In genomic region chr19:8307965-8308866, GRCh38 we compare ENCODE assay signal across 8 cellular contexts. TPM values are rescaled to one million over a fixed set of nuclear protein-coding genes. Genes with fewer than 3 reads are reported as not detected.
DNase-seq lines count a peak whose midpoint lies in the region; ATAC-seq, FAIRE-seq and TF ChIP-seq lines count a peak whose summit lies in the region.

CD320 (minus strand) TSS chr19:8308358; CDS start chr19:8308290, 68 bp downstream.

- H3K27me3 ChIP-seq in bronchial epithelial cell (ENCODE audit: control insufficient read depth, insufficient read depth, low read length) (no peaks in the 10 kb centered on the region), smooth muscle cell (ENCODE audit: low read depth) (no peaks in the 10 kb centered on the region)

- H3K79me2 ChIP-seq in smooth muscle cell (ENCODE audit: low read depth), result no peaks in the 10 kb centered on the region

- peak within 1 kb of the TSS; percentile 40 for H2AFZ ChIP-seq in smooth muscle cell (ENCODE audit: low read depth)

- ATAC-seq in GM18520 (IDR thresholded peaks at IDR 0.05; ENCODE audit: unreplicated experiment) (peak; percentile 77), HG03066 (IDR thresholded peaks at IDR 0.05; ENCODE audit: low read depth, unreplicated experiment) (peak; percentile 59)

- DNase-seq in NCI-H2196 (lab: John Stamatoyannopoulos, UW; ENCODE audit: unreplicated experiment) (peak; percentile 94), bronchial epithelial cell (ENCODE audit: low read depth) (peak; percentile 88), inferior parietal cortex (ENCODE audit: extremely low spot score) (peak; percentile 93), smooth muscle cell (lab: John Stamatoyannopoulos, UW; ENCODE audit: unreplicated experiment) (peak; percentile 83)

- peak within 1 kb of the TSS; percentile 93 for H3K27ac ChIP-seq in 22Rv1
- H3K27ac ChIP-seq in smooth muscle cell (ENCODE audit: low read depth), result peak within 1 kb of the TSS; percentile 26

- H3K4me1 ChIP-seq in smooth muscle cell (ENCODE audit: low read depth), result peaks cover 14% of the 10 kb centered on the region

- H3K4me2 ChIP-seq in smooth muscle cell, result peak within 1 kb of the TSS; percentile 95

- FAIRE-seq in bronchial epithelial cell (lab: Jason Lieb, UNC), result no peak

- H4K20me1 ChIP-seq in smooth muscle cell (ENCODE audit: low read depth), result no peaks in the 10 kb centered on the region

- H3K36me3 ChIP-seq in bronchial epithelial cell (ENCODE audit: control insufficient read depth, insufficient read depth, low read length) (peaks cover 10% of the 10 kb centered on the region), smooth muscle cell (ENCODE audit: low read depth) (no peaks in the 10 kb centered on the region)

- WGBS in smooth muscle cell (ENCODE audit: low lambda C conversion rate), result 2% methylated on average over 63 of the region's 63 CpGs

- H3K9ac ChIP-seq in smooth muscle cell (ENCODE audit: low read depth), result peak within 1 kb of the TSS; percentile 33

- H3K4me3 ChIP-seq in WI38 (ENCODE audit: low read depth, low read length) (peak within 1 kb of the TSS; percentile 67), bronchial epithelial cell (ENCODE audit: low read depth, low read length) (peak within 1 kb of the TSS; percentile 44), smooth muscle cell (peak within 1 kb of the TSS; percentile 49)

- no peaks in the 10 kb centered on the region for H3K9me3 ChIP-seq in smooth muscle cell (replicated peaks; ENCODE audit: low read depth)

- no peaks in the 10 kb centered on the region for H3F3A ChIP-seq in smooth muscle cell (ENCODE audit: low read depth)

- TF ChIP-seq CTCF in 22Rv1 (IDR thresholded peaks at IDR 0.05), result no peak
- no peak for TF ChIP-seq CTCF in WI38 (IDR thresholded peaks at IDR 0.05; ENCODE audit: low read depth, low read length)
- no peak for TF ChIP-seq CTCF in bronchial epithelial cell (IDR thresholded peaks at IDR 0.05; ENCODE audit: insufficient read depth, low read length, severe bottlenecking)
- TF ChIP-seq CTCF in smooth muscle cell (IDR thresholded peaks at IDR 0.05; ENCODE audit: borderline replicate concordance, insufficient read depth, poor library complexity, severe bottlenecking), result no peak

RNA-seq across cellular contexts. Expression of gene CD320, which starts in this region (rescaled TPM):
- total RNA-seq in bronchial epithelial cell (4.0 and 14.0 TPM in 2 replicates), smooth muscle cell (23.8 and 25.3 TPM in 2 replicates)
- 42.7 and 55.4 TPM in 2 replicates for polyA plus RNA-seq in smooth muscle cell

Comparison
In these comparisons a context has a peak if more than half of its experiments do, and no peak if none do; other contexts are left out.
1. Peak in every context shown above with its lines: DNase-seq, ATAC-seq, H3K4me3 ChIP-seq and H3K27ac ChIP-seq.